In the genomic region with DNA sequence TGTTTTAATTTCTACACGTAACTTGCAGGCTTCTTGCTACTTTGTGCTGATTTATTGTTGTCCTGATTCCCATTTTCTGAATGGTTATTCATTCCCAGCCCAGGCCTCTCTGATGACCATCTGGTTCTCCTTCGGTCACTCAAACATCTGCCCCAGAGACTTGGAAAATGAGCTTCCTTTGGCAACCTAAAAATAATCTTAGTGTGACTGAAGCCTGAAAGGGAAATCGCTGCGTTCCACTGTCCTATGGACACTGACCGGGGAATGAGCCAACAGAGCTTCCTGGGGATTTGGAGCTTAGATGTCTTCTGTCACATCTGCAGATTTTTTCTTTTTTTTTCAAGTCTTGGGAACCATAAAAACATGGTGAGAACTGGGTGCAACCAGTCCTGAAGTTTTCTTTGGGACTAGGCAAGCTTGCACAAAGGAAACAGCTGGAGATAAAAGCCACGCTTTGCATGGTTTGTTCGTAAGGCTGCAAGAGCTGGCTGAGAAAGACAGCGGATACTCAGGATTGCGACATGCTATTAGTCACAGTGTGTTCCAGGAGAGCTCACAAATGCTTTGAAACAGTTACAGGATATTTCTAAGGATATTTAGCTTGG, we compare ENCODE assay signal across 9 cellular contexts.
DNase-seq lines count a peak whose midpoint lies in the region; ATAC-seq and TF ChIP-seq lines count a peak whose summit lies in the region.
"Had no signal": no experiment of that assay in that cellular context is flagged by ENCODE, and none has a peak within 500 bp of the region (broad histone marks: within the 10 kb centered on the region; RNA-seq: fewer than 3 reads in every experiment).

No MANE protein-coding gene starts in this region.

- H3K27me3 Mint-ChIP-seq in T-helper 17 cell = peaks cover 8% of the 10 kb centered on the region

- no peak overlapping the region for H3K9ac ChIP-seq in BLaER1

- H4K20me1 ChIP-seq in BLaER1 (no peaks in the 10 kb centered on the region), PC-9 (ENCODE audit: insufficient read depth) (no peaks in the 10 kb centered on the region)

- no peaks in the 10 kb centered on the region for H3K9me2 ChIP-seq in PC-9 (ENCODE audit: insufficient read depth)

- no peaks in the 10 kb centered on the region for H3K36me3 Mint-ChIP-seq in stimulated activated effector memory CD8-positive, alpha-beta T cell treated with anti-CD3 and anti-CD28 coated beads, Interleukin-12 subunit alpha, Interleukin-12 subunit beta, amount 100 ng/mL, for 72 hours
- H3K36me3 Mint-ChIP-seq in T-helper 17 cell (ENCODE audit: low read depth) = peaks cover 2% of the 10 kb centered on the region

- H3K4me2 ChIP-seq in BLaER1 (peak overlapping the region; percentile 32), PC-9 (no peak overlapping the region)

- H3F3A ChIP-seq in PC-9 (ENCODE audit: insufficient read depth, low read depth) = no peaks in the 10 kb centered on the region

- CTCF ChIA-PET in PC-9 (lab: Charles Lee) = interaction anchor here (0.7 kb wide), 1 partner anchor 337 kb away, joined by 7 read pairs; no protein-coding TSS in a partner anchor

- H3K9me3 ChIP-seq in BLaER1 (no peaks in the 10 kb centered on the region), PC-9 (ENCODE audit: insufficient read depth, low read depth) (no peaks in the 10 kb centered on the region), T-helper 17 cell (ENCODE audit: control insufficient read depth, low read length, poor library complexity, severe bottlenecking) (no peaks in the 10 kb centered on the region)

- DNase-seq in PC-9 (peak; percentile 14 to 60), epithelial cell of proximal tubule (ENCODE audit: low read depth) (peak; percentile 89), midbrain (lab: John Stamatoyannopoulos, UW) (peak; percentile 76), T-helper 2 cell (no peak), T-helper 17 cell (no peak)
- no peak for DNase-seq in stimulated activated effector memory CD8-positive, alpha-beta T cell treated with anti-CD3 and anti-CD28 coated beads, Interleukin-12 subunit alpha, Interleukin-12 subunit beta, amount 100 ng/mL, for 72 hours (ENCODE audit: low spot score in 2 of 2)

- TF ChIP-seq CTCF in PC-9 (conservative IDR thresholded peaks at IDR 0.05) (no peak), epithelial cell of proximal tubule (conservative IDR thresholded peaks at IDR 0.05; ENCODE audit: low read depth, low read length) (no peak)

- peaks cover 4% of the 10 kb centered on the region for H3K4me1 Mint-ChIP-seq in stimulated activated effector memory CD8-positive, alpha-beta T cell treated with anti-CD3 and anti-CD28 coated beads, Interleukin-12 subunit alpha, Interleukin-12 subunit beta, amount 100 ng/mL, for 72 hours
- H3K4me1 Mint-ChIP-seq in T-helper 17 cell = peaks cover 6% of the 10 kb centered on the region

- ATAC-seq in stimulated activated effector memory CD8-positive, alpha-beta T cell treated with anti-CD3 and anti-CD28 coated beads, Interleukin-12 subunit alpha, Interleukin-12 subunit beta, amount 100 ng/mL, for 72 hours = no peak
- ATAC-seq in HG02610 (IDR thresholded peaks at IDR 0.05; ENCODE audit: unreplicated experiment) (no peak), T-helper 17 cell (no peak)

- BruUV-seq in PC-9 (replicated peaks; lab: Mats Ljungman, UMichigan) = no TSS peak

- no peak overlapping the region for H3K4me3 Mint-ChIP-seq in stimulated activated effector memory CD8-positive, alpha-beta T cell treated with anti-CD3 and anti-CD28 coated beads, Interleukin-12 subunit alpha, Interleukin-12 subunit beta, amount 100 ng/mL, for 72 hours
- no peak overlapping the region for H3K4me3 Mint-ChIP-seq in T-helper 17 cell
- H3K4me3 Mint-ChIP-seq: central memory CD8-positive, alpha-beta T cell had no signal

- H3K4me3 ChIP-seq in BLaER1 (no peak overlapping the region), PC-9 (no peak overlapping the region), epithelial cell of proximal tubule (ENCODE audit: low read depth, low read length) (no peak overlapping the region)

- H3K36me3 ChIP-seq in BLaER1 (no peaks in the 10 kb centered on the region), PC-9 (ENCODE audit: low read depth) (no peaks in the 10 kb centered on the region)

- H3K4me1 ChIP-seq in BLaER1 = peaks cover 9% of the 10 kb centered on the region
- H3K4me1 ChIP-seq in PC-9 (replicated peaks; ENCODE audit: insufficient read depth) = no peaks in the 10 kb centered on the region

- H3K79me2 ChIP-seq in PC-9 (ENCODE audit: low read depth) = no peaks in the 10 kb centered on the region

- POLR2A ChIA-PET in PC-9 (lab: Charles Lee; ENCODE audit: unreplicated experiment) = no interaction called here

- no peaks in the 10 kb centered on the region for H3K9me3 Mint-ChIP-seq in stimulated activated effector memory CD8-positive, alpha-beta T cell treated with anti-CD3 and anti-CD28 coated beads, Interleukin-12 subunit alpha, Interleukin-12 subunit beta, amount 100 ng/mL, for 72 hours
- H3K9me3 Mint-ChIP-seq: central memory CD8-positive, alpha-beta T cell had no signal

- intact Hi-C loops in PC-9 (cut with micrococcal nuclease; ENCODE audit: unreplicated experiment) = no loop called here

- no peaks in the 10 kb centered on the region for H3K27me3 ChIP-seq in BLaER1
- peaks cover 88% of the 10 kb centered on the region for H3K27me3 ChIP-seq in PC-9 (ENCODE audit: insufficient read depth, low read depth)

- H3K27ac ChIP-seq in BLaER1 (no peak overlapping the region), PC-9 (no peak overlapping the region)

- no peak overlapping the region for H3K27ac Mint-ChIP-seq in stimulated activated effector memory CD8-positive, alpha-beta T cell treated with anti-CD3 and anti-CD28 coated beads, Interleukin-12 subunit alpha, Interleukin-12 subunit beta, amount 100 ng/mL, for 72 hours
- H3K27ac Mint-ChIP-seq in T-helper 17 cell = no peak overlapping the region

- no peak overlapping the region for H2AFZ ChIP-seq in PC-9

Comparison
In these comparisons a context has a peak if more than half of its experiments do, and no peak if none do; other contexts are left out.
1. DNase-seq: peak in PC-9 (2 of 2), epithelial cell of proximal tubule (single experiment) and midbrain (single experiment); none in stimulated activated effector memory CD8-positive, alpha-beta T cell treated with anti-CD3 and anti-CD28 coated beads, Interleukin-12 subunit alpha, Interleukin-12 subunit beta, amount 100 ng/mL, for 72 hours (0 of 2), T-helper 2 cell (0 of 5) and T-helper 17 cell (0 of 3).